In genomic region chr18:76256897-76257500, GRCh38 we compare ENCODE assay signal across 8 cellular contexts.
A peak's percentile ranks its signal among the peaks of the same experiment; 100 is the strongest.
DNase-seq lines count a peak whose midpoint lies in the region; ATAC-seq and TF ChIP-seq lines count a peak whose summit lies in the region.

No MANE protein-coding gene starts in this region.

- H3K4me3 Mint-ChIP-seq in MCF 10A (ENCODE audit: unreplicated experiment): no peak overlapping the region

- no peaks in the 10 kb centered on the region for H3K4me1 Mint-ChIP-seq in MCF 10A (ENCODE audit: insufficient read depth, unreplicated experiment)

- no peak overlapping the region for H3K27ac Mint-ChIP-seq in MCF 10A (ENCODE audit: low read depth, unreplicated experiment)

- H3K9me3 Mint-ChIP-seq in MCF 10A (ENCODE audit: unreplicated experiment): no peaks in the 10 kb centered on the region

- no TSS peak for BruUV-seq in MCF 10A (replicated peaks; lab: Mats Ljungman, UMichigan)

- peak; percentile 17 for DNase-seq in NCI-H2107 (lab: John Stamatoyannopoulos, UW)
- peak; percentile 60 for DNase-seq in MCF 10A (ENCODE audit: unreplicated experiment)
- peak; percentile 17 to 27 for DNase-seq in lung microvascular endothelial cell (ENCODE audit: low read depth in 2 of 2)
- no peak for DNase-seq in GF-D8 (lab: John Stamatoyannopoulos, UW)

- CTCF ChIA-PET in MCF 10A (lab: Yijun Ruan, JAX): interaction anchor here (0.6 to 3.0 kb wide), 17 partner anchors 9 to 1428 kb away, joined by 3 to 14 read pairs (median 4); no protein-coding TSS in a partner anchor

- TF ChIP-seq CTCF in GM12873 (IDR thresholded peaks at IDR 0.05; ENCODE audit: insufficient read depth, low read depth, low read length, missing control alignments): peak; percentile 25
- peak; percentile 76 for TF ChIP-seq CTCF in MCF 10A (IDR thresholded peaks at IDR 0.05; ENCODE audit: unreplicated experiment)

- H3K27me3 Mint-ChIP-seq in MCF 10A (ENCODE audit: insufficient read depth, unreplicated experiment): no peaks in the 10 kb centered on the region

- ATAC-seq in HG02870 (IDR thresholded peaks at IDR 0.05; ENCODE audit: unreplicated experiment) (no peak), HG03175 (IDR thresholded peaks at IDR 0.05; ENCODE audit: unreplicated experiment) (no peak), GM19452 (IDR thresholded peaks at IDR 0.05; ENCODE audit: unreplicated experiment) (no peak)

- POLR2A ChIA-PET in MCF 10A (lab: Yijun Ruan, JAX): interaction anchor here (0.6 to 1.5 kb wide), 3 partner anchors 547 to 1310 kb away, joined by 3 read pairs; partner anchors contain the start of gene TSHZ1

- H3K36me3 Mint-ChIP-seq in MCF 10A (ENCODE audit: insufficient read depth, unreplicated experiment): no peaks in the 10 kb centered on the region

- intact Hi-C loops in MCF 10A (cut with micrococcal nuclease): loop anchor here (2.0 to 10.0 kb wide), 7 partner anchors 122 to 1605 kb away; partner anchors contain the start of gene TSHZ1
